9 cellular contexts compared by ENCODE assay signal in genomic region chrX:74251006-74251930, GRCh38. TPM values are rescaled to one million over a fixed set of nuclear protein-coding genes. Genes with fewer than 3 reads are reported as not detected.
A peak's percentile ranks its signal among the peaks of the same experiment; 100 is the strongest.
DNase-seq lines count a peak whose midpoint lies in the region; ATAC-seq and TF ChIP-seq lines count a peak whose summit lies in the region.
"Had no signal": no experiment of that assay in that cellular context is flagged by ENCODE, and none has a peak within 500 bp of the region (broad histone marks: within the 10 kb centered on the region; RNA-seq: fewer than 3 reads in every experiment).

No MANE protein-coding gene starts in this region.

- H3K79me2 ChIP-seq in mammary epithelial cell (ENCODE audit: insufficient read depth, low read length): peaks cover 7% of the 10 kb centered on the region

- ATAC-seq in left lobe of liver: peak; percentile 63
- ATAC-seq in HG03520 (IDR thresholded peaks at IDR 0.05; ENCODE audit: unreplicated experiment): no peak
- ATAC-seq in aorta (ENCODE audit: low FRiP score): no peak

- intact Hi-C loops in A673 (cut with micrococcal nuclease; ENCODE audit: unreplicated experiment): no loop called here
- intact Hi-C loops in mammary epithelial cell (cut with micrococcal nuclease): no loop called here
- intact Hi-C loops in aorta (cut with DNase I): no loop called here

- H3K4me1 ChIP-seq in A673 (ENCODE audit: insufficient read depth, low read length, poor library complexity, severe bottlenecking) (no peaks in the 10 kb centered on the region), HUES48 (ENCODE audit: control insufficient read depth, insufficient read depth, low read length) (peaks cover 57% of the 10 kb centered on the region), mammary epithelial cell (ENCODE audit: insufficient read depth, low read length) (peaks cover 22% of the 10 kb centered on the region), aorta (ENCODE audit: control insufficient read depth in 1 of 2, insufficient read depth in 2 of 2, low read length in 2 of 2) (peaks cover 0 to 9% of the 10 kb centered on the region in 2 donors)

- H3K4me2 ChIP-seq in mammary epithelial cell (ENCODE audit: insufficient read depth, low read depth, low read length): peak overlapping the region; percentile 52

- H3K36me3 ChIP-seq in A673 (ENCODE audit: insufficient read depth, low read length, poor library complexity, severe bottlenecking) (peaks cover 9% of the 10 kb centered on the region), HUES48 (ENCODE audit: control insufficient read depth, insufficient read depth, low read length) (peaks cover 57% of the 10 kb centered on the region), mammary epithelial cell (ENCODE audit: insufficient read depth, low read length) (no peaks in the 10 kb centered on the region), aorta (ENCODE audit: control insufficient read depth in 1 of 2, insufficient read depth in 2 of 2, low read length in 1 of 2) (no peaks in the 10 kb centered on the region)

- H3K9ac ChIP-seq in HUES48 (ENCODE audit: low read depth, low read length) (no peak overlapping the region), mammary epithelial cell (ENCODE audit: insufficient read depth, low read length) (peak overlapping the region; percentile 2)

- H3K27ac ChIP-seq in A673 (ENCODE audit: low read depth, low read length, poor library complexity, severe bottlenecking): peak overlapping the region; percentile 8
- H3K27ac ChIP-seq in HUES48 (ENCODE audit: low read depth, low read length): peak overlapping the region; percentile 87
- H3K27ac ChIP-seq in mammary epithelial cell (ENCODE audit: insufficient read depth, low read depth, low read length): peak overlapping the region; percentile 69
- H3K27ac ChIP-seq in aorta (ENCODE audit: low read depth in 1 of 2, low read length in 2 of 2): no peak overlapping the region

- no peaks in the 10 kb centered on the region for H4K20me1 ChIP-seq in mammary epithelial cell (ENCODE audit: insufficient read depth, low read length)

- TF ChIP-seq CTCF in A673 (conservative IDR thresholded peaks at IDR 0.05; ENCODE audit: low read depth, low read length) (no peak), mammary epithelial cell (conservative IDR thresholded peaks at IDR 0.05 in 1 of 2, IDR thresholded peaks at IDR 0.05 in 1 of 2; ENCODE audit: extremely low read depth in 1 of 2, insufficient read depth in 1 of 2, low read depth in 1 of 2, low read length in 2 of 2) (no peak)

- WGBS in mammary epithelial cell (ENCODE audit: low coverage, missing lambda C conversion rate): 20% methylated on average over 2 of the region's 2 CpGs
- WGBS in aorta, 2 donors: 58 to 61% methylated on average over 2 of the region's 2 CpGs

- H3K9me3 ChIP-seq in A673 (ENCODE audit: low read depth, low read length, poor library complexity, severe bottlenecking): no peaks in the 10 kb centered on the region
- H3K9me3 ChIP-seq in HUES48 (ENCODE audit: control insufficient read depth, insufficient read depth, low read length): no peaks in the 10 kb centered on the region
- no peaks in the 10 kb centered on the region for H3K9me3 ChIP-seq in mammary epithelial cell (replicated peaks; ENCODE audit: insufficient read depth, low read length)
- no peaks in the 10 kb centered on the region for H3K9me3 ChIP-seq in aorta (ENCODE audit: control insufficient read depth, low read length)

- H2AFZ ChIP-seq in mammary epithelial cell (ENCODE audit: low read depth, low read length): no peak overlapping the region

- in situ Hi-C loops in mammary epithelial cell (cut with MboI; ENCODE audit: low sequenced_read_pairs in 2 of 2): no loop called here

- dilution Hi-C loops in mammary epithelial cell (cut with HindIII; ENCODE audit: low sequenced_read_pairs): no loop called here

- BruUV-seq in A673 (replicated peaks; lab: Mats Ljungman, UMichigan): no TSS peak
- BruUV-seq in mammary epithelial cell (replicated peaks; lab: Mats Ljungman, UMichigan): no TSS peak

- POLR2A ChIA-PET in A673 (lab: Charles Lee; ENCODE audit: low non-redundant PET): no interaction called here

- DNase-seq in A673 (ENCODE audit: low spot score) (peak; percentile 27), mammary epithelial cell (peak; percentile 50), left lobe of liver (ENCODE audit: low spot score) (no peak), inferior parietal cortex (ENCODE audit: extremely low spot score) (no peak), aorta (no peak)
- no peak for DNase-seq in activated naive CD4-positive, alpha-beta T cell treated with anti-CD3 and anti-CD28 coated beads, Interleukin-2, amount 50 U/mL, for 16 hours
- DNase-seq: occipital lobe had no signal

- H3K27me3 ChIP-seq in A673 (replicated peaks; ENCODE audit: insufficient read depth, low read depth, low read length, poor library complexity) (no peaks in the 10 kb centered on the region), HUES48 (ENCODE audit: control insufficient read depth, insufficient read depth, low read length) (no peaks in the 10 kb centered on the region), mammary epithelial cell (ENCODE audit: insufficient read depth, low read length) (peaks cover 3% of the 10 kb centered on the region), aorta (ENCODE audit: control insufficient read depth in 1 of 2, insufficient read depth in 2 of 2, low read length in 1 of 2) (no peaks in the 10 kb centered on the region)

- CTCF ChIA-PET in A673 (lab: Charles Lee) (no interaction called here), mammary epithelial cell (lab: Charles Lee; ENCODE audit: low non-redundant PET) (interaction anchor here (0.5 kb wide), 1 partner anchor 13 kb away, joined by 9 read pairs; no protein-coding TSS in a partner anchor)

- H3K4me3 ChIP-seq in A673 (ENCODE audit: low read depth, low read length, poor library complexity, severe bottlenecking) (no peak overlapping the region), HUES48 (ENCODE audit: low read depth, low read length) (no peak overlapping the region), mammary epithelial cell (replicated peaks in 1 of 3; ENCODE audit: insufficient read depth in 1 of 3, low read depth in 2 of 3, low read length in 3 of 3) (no peak overlapping the region), aorta (ENCODE audit: low read length in 2 of 2) (no peak overlapping the region)

RNA-seq across cellular contexts. Expression of gene ZCCHC13, which starts 52.7 kb away (rescaled TPM):
- total RNA-seq in A673 (2021) (not detected in 2 replicates), mammary epithelial cell (not detected), left lobe of liver (not detected), aorta (not detected)
- polyA plus RNA-seq in mammary epithelial cell (not detected), aorta (not detected)
- polyA minus RNA-seq in mammary epithelial cell: not detected
- total RNA-seq: occipital lobe had no signal

Comparison
In these comparisons a context has a peak if more than half of its experiments do, and no peak if none do; other contexts are left out.
1. DNase-seq: peak in A673 (single experiment) and mammary epithelial cell (single experiment); none in left lobe of liver (single experiment), inferior parietal cortex (single experiment), aorta (0 of 2) and activated naive CD4-positive, alpha-beta T cell treated with anti-CD3 and anti-CD28 coated beads, Interleukin-2, amount 50 U/mL, for 16 hours (single experiment).
2. H3K27ac ChIP-seq: peak in A673 (single experiment), HUES48 (single experiment) and mammary epithelial cell (single experiment); none in aorta (0 of 2).